In the genomic region with DNA sequence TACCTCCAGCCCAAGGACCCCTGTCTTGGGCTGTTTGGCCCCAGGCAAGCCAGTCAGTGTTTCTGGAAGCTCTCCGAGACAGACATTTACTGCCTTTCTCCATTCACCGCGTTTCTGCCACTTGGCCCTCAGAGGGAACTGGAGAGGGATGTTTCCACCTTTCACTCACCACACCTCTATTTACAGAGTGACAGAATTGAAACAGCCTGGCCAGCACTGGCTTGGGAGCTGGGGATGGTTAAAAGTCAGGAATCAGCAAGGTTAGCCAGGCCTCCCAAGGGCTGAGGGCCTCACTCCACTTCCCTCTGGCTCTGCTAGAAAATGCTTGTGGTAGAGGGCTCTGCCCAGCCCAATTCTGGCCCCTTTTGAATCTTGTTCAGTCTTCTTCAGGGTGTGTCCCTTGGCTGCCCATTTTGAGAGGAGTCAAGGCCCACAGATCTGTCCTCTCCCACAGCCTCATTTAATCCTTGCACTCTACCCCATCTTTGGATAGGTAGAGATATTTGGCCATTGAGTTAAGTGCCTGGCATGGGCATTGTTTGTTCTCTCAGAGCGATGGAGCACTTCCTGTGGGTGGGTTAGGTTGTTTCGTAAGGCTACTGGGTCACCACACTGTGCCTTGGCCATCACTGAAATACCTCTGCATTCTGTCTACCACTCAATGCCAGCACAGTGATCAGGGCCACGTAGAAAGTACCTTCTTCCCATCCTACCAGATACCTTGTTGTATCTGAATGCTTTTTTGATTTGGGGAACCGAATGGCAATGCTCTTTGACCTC, we compare ENCODE assay signal across 1 cellular context.
TF ChIP-seq lines count a peak whose summit lies in the region.

No MANE protein-coding gene starts in this region.

TF ChIP-seq in A549, 52 proteins besides CTCF, POLR2A, EP300 and RAD21 (continued from another document):
- TF ChIP-seq MAZ (IDR thresholded peaks at IDR 0.05; ENCODE audit: borderline replicate concordance, low read depth, low read length) (no peak), CEBPB (IDR thresholded peaks at IDR 0.05) (no peak), CHD2 (IDR thresholded peaks at IDR 0.05; ENCODE audit: low read length, partially characterized antibody) (no peak), NPAS2 (CRISPR knock-in tag; IDR thresholded peaks at IDR 0.05; ENCODE audit: borderline replicate concordance) (no peak), MYC (IDR thresholded peaks at IDR 0.05; ENCODE audit: borderline replicate concordance, low read length) (no peak), MAFK (IDR thresholded peaks at IDR 0.05; ENCODE audit: partially characterized antibody) (no peak)
- TF ChIP-seq, protein P1, sequence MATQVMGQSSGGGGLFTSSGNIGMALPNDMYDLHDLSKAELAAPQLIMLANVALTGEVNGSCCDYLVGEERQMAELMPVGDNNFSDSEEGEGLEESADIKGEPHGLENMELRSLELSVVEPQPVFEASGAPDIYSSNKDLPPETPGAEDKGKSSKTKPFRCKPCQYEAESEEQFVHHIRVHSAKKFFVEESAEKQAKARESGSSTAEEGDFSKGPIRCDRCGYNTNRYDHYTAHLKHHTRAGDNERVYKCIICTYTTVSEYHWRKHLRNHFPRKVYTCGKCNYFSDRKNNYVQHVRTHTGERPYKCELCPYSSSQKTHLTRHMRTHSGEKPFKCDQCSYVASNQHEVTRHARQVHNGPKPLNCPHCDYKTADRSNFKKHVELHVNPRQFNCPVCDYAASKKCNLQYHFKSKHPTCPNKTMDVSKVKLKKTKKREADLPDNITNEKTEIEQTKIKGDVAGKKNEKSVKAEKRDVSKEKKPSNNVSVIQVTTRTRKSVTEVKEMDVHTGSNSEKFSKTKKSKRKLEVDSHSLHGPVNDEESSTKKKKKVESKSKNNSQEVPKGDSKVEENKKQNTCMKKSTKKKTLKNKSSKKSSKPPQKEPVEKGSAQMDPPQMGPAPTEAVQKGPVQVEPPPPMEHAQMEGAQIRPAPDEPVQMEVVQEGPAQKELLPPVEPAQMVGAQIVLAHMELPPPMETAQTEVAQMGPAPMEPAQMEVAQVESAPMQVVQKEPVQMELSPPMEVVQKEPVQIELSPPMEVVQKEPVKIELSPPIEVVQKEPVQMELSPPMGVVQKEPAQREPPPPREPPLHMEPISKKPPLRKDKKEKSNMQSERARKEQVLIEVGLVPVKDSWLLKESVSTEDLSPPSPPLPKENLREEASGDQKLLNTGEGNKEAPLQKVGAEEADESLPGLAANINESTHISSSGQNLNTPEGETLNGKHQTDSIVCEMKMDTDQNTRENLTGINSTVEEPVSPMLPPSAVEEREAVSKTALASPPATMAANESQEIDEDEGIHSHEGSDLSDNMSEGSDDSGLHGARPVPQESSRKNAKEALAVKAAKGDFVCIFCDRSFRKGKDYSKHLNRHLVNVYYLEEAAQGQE (IDR thresholded peaks at IDR 0.05) = no peak
- TF ChIP-seq, protein P2, sequence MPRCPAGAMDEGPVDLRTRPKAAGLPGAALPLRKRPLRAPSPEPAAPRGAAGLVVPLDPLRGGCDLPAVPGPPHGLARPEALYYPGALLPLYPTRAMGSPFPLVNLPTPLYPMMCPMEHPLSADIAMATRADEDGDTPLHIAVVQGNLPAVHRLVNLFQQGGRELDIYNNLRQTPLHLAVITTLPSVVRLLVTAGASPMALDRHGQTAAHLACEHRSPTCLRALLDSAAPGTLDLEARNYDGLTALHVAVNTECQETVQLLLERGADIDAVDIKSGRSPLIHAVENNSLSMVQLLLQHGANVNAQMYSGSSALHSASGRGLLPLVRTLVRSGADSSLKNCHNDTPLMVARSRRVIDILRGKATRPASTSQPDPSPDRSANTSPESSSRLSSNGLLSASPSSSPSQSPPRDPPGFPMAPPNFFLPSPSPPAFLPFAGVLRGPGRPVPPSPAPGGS (IDR thresholded peaks at IDR 0.05) = no peak
- TF ChIP-seq, protein P3, sequence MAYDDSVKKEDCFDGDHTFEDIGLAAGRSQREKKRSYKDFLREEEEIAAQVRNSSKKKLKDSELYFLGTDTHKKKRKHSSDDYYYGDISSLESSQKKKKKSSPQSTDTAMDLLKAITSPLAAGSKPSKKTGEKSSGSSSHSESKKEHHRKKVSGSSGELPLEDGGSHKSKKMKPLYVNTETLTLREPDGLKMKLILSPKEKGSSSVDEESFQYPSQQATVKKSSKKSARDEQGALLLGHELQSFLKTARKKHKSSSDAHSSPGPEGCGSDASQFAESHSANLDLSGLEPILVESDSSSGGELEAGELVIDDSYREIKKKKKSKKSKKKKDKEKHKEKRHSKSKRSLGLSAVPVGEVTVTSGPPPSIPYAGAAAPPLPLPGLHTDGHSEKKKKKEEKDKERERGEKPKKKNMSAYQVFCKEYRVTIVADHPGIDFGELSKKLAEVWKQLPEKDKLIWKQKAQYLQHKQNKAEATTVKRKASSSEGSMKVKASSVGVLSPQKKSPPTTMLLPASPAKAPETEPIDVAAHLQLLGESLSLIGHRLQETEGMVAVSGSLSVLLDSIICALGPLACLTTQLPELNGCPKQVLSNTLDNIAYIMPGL (CRISPR knock-in tag; IDR thresholded peaks at IDR 0.05; ENCODE audit: borderline replicate concordance) = no peak
- TF ChIP-seq, protein P4, sequence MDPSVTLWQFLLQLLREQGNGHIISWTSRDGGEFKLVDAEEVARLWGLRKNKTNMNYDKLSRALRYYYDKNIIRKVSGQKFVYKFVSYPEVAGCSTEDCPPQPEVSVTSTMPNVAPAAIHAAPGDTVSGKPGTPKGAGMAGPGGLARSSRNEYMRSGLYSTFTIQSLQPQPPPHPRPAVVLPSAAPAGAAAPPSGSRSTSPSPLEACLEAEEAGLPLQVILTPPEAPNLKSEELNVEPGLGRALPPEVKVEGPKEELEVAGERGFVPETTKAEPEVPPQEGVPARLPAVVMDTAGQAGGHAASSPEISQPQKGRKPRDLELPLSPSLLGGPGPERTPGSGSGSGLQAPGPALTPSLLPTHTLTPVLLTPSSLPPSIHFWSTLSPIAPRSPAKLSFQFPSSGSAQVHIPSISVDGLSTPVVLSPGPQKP (IDR thresholded peaks at IDR 0.05; ENCODE audit: low read depth, low read length) = no peak
- TF ChIP-seq, protein P5, sequence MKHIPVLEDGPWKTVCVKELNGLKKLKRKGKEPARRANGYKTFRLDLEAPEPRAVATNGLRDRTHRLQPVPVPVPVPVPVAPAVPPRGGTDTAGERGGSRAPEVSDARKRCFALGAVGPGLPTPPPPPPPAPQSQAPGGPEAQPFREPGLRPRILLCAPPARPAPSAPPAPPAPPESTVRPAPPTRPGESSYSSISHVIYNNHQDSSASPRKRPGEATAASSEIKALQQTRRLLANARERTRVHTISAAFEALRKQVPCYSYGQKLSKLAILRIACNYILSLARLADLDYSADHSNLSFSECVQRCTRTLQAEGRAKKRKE (CRISPR knock-in tag; IDR thresholded peaks at IDR 0.05; ENCODE audit: low read depth) = no peak
